Comparison of ENCODE assay signal across 8 cellular contexts in genomic region chr1:51878616-51879336, GRCh38. TPM values are rescaled to one million over a fixed set of nuclear protein-coding genes. Genes with fewer than 3 reads are reported as not detected.
DNase-seq lines count a peak whose midpoint lies in the region; ATAC-seq and TF ChIP-seq lines count a peak whose summit lies in the region.

NRDC (minus strand) TSS chr1:51878727; CDS start chr1:51878615, 112 bp downstream.

- peaks cover 0 to 27% (median under 1%) of the 10 kb centered on the region in 9 donors for H3K27me3 ChIP-seq in heart left ventricle

- intact Hi-C loops in heart left ventricle (cut with DNase I), result loop anchor here in 1 of 10 donors (5.0 to 10.0 kb wide), 2 partner anchors 179 to 914 kb away; partner anchors contain the start of genes BTF3L4, FAF1 and TXNDC12

- H3K4me1 Mint-ChIP-seq in T-cell (peaks cover 21 to 22% (median 22%) of the 10 kb centered on the region in 3 donors), type B pancreatic cell (ENCODE audit: unreplicated experiment) (peaks cover 5% of the 10 kb centered on the region)

- H3K4me3 Mint-ChIP-seq in T-cell, result no peak within 1 kb of the TSS
- H3K4me3 Mint-ChIP-seq in type B pancreatic cell, result no peak within 1 kb of the TSS

- no peak within 1 kb of the TSS for H3K27ac Mint-ChIP-seq in T-cell
- H3K27ac Mint-ChIP-seq in type B pancreatic cell, result no peak within 1 kb of the TSS

- peaks cover 8 to 46% (median 34%) of the 10 kb centered on the region in 12 donors for H3K4me1 ChIP-seq in heart left ventricle

- TF ChIP-seq POLR2A in heart left ventricle (IDR thresholded peaks at IDR 0.05), result peak; percentile 6 to 85

- ATAC-seq in HG02870 (IDR thresholded peaks at IDR 0.05; ENCODE audit: unreplicated experiment), result peak; percentile 91
- ATAC-seq in T-cell (replicated peaks in 1 of 4), result peak; percentile 90 to 93 (median 92)
- peak; percentile 97 to 99 (median 98) for ATAC-seq in heart left ventricle

- WGBS in heart left ventricle, 4 donors, result 0 to 1% (median 0%) methylated on average over 39 to 54 of the region's 54 CpGs

- POLR2A ChIA-PET in T-cell (lab: Charles Lee), result interaction anchor here (0.6 to 1.0 kb wide), 3 partner anchors 10 to 526 kb away, joined by 3 to 4 read pairs (median 3); partner anchors contain the start of genes ORC1 (in 1 of the 2) and PRPF38A (in 1 of the 2)

- DNase-seq in GM13977 (ENCODE audit: low spot score) (peak; percentile 94), NCI-H146 (lab: John Stamatoyannopoulos, UW) (peak; percentile 100), T-cell (peak; percentile 97 to 100 (median 100)), amniotic epithelial cell (ENCODE audit: low read depth) (peak; percentile 100), heart left ventricle (peak; percentile 99 to 100 (median 100)), pons (ENCODE audit: low spot score) (peak; percentile 100), type B pancreatic cell (ENCODE audit: extremely low spot score, unreplicated experiment) (peak; percentile 99)

- in situ Hi-C loops in GM13977 (cut with MboI; ENCODE audit: low pct_unique_long_range_greater_than_20kb, low sequenced_read_pairs, unreplicated experiment), result no loop called here

- CTCF ChIA-PET in T-cell (lab: Charles Lee), result interaction anchor here (0.7 to 1.1 kb wide), 6 partner anchors 10 to 110 kb away, joined by 3 to 10 read pairs (median 4); no protein-coding TSS in a partner anchor

- TF ChIP-seq CTCF in GM13977 (IDR thresholded peaks at IDR 0.05; ENCODE audit: extremely low read depth, insufficient read depth, missing control alignments) (no peak), heart left ventricle (IDR thresholded peaks at IDR 0.05) (peak in 1 of 12 donors; percentile 11), type B pancreatic cell (conservative IDR thresholded peaks at IDR 0.05) (no peak)

- peaks cover 3% of the 10 kb centered on the region for H3K36me3 Mint-ChIP-seq in T-cell
- H3K36me3 Mint-ChIP-seq in type B pancreatic cell, result peaks cover 7% of the 10 kb centered on the region

- peaks cover 9 to 18% of the 10 kb centered on the region in 2 donors for H3K27me3 Mint-ChIP-seq in T-cell
- peaks cover 15% of the 10 kb centered on the region for H3K27me3 Mint-ChIP-seq in type B pancreatic cell

- peak within 1 kb of the TSS; percentile 75 to 97 (median 92) for H3K4me3 ChIP-seq in heart left ventricle

- peaks cover 0 to 7% (median 0%) of the 10 kb centered on the region in 9 donors for H3K36me3 ChIP-seq in heart left ventricle

- H3K27ac ChIP-seq in heart left ventricle, result peak within 1 kb of the TSS; percentile 81 to 99 (median 97)

- H3K9me3 ChIP-seq in heart left ventricle, result no peaks in the 10 kb centered on the region

- no peaks in the 10 kb centered on the region for H3K9me3 Mint-ChIP-seq in T-cell
- H3K9me3 Mint-ChIP-seq in type B pancreatic cell, result no peaks in the 10 kb centered on the region

RNA-seq across cellular contexts. Expression of gene NRDC, which starts in this region (rescaled TPM):
- 100 to 1,000 TPM; 107 to 118 (median 110) TPM for total RNA-seq in T-cell
- total RNA-seq in heart left ventricle, result 100 to 1,000 TPM in 7 of 9 donors, 10 to 100 TPM in 2; 89.4 to 152 (median 125) TPM
- 100 to 1,000 TPM in 1 of 2 donors, 10 to 100 TPM in 1; 93.2 to 110 TPM for polyA plus RNA-seq in heart left ventricle
- total RNA-seq in type B pancreatic cell (ENCODE audit: low replicate concordance), result 105 and 134 TPM in 2 replicates

Comparison
In these comparisons a context has a peak if more than half of its experiments do, and no peak if none do; other contexts are left out.
1. Peak in every context shown above with its lines: DNase-seq, ATAC-seq, H3K4me3 ChIP-seq and H3K27ac ChIP-seq.